ENCODE assay signal across 18 cellular contexts in the genomic region with DNA sequence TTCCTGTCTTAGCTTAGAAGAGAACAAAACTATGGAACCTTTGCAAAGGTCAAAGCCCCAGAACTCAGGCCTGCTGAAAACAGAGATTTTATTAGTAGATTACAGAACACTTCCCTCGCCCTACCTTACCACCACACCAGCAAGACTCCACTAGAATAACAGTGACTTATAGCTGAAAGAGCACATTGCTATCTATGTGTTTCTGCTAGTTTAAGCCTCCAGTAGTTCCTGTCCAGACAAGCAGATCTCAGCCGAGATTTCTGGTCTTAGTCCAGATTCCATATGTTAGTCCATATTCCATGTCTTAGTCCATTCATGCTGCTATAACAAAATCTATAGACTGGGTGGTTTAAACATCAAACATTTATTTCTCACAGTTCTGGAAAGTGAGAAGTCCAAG.
A peak's percentile ranks its signal among the peaks of the same experiment; 100 is the strongest.
DNase-seq lines count a peak whose midpoint lies in the region; ATAC-seq, FAIRE-seq and TF ChIP-seq lines count a peak whose summit lies in the region.
"Had no signal": no experiment of that assay in that cellular context is flagged by ENCODE, and none has a peak within 500 bp of the region (broad histone marks: within the 10 kb centered on the region; RNA-seq: fewer than 3 reads in every experiment).

No MANE protein-coding gene starts in this region.

- H4K20me1 ChIP-seq in GM23338 (replicated peaks; ENCODE audit: insufficient read depth) = no peaks in the 10 kb centered on the region
- H4K20me1 ChIP-seq: BLaER1 had no signal

- no peaks in the 10 kb centered on the region for H3K27me3 ChIP-seq in GM23338 (ENCODE audit: insufficient read depth)
- no peaks in the 10 kb centered on the region for H3K27me3 ChIP-seq in bronchial epithelial cell (ENCODE audit: control insufficient read depth, insufficient read depth, low read length)
- H3K27me3 ChIP-seq in neuronal stem cell (ENCODE audit: control insufficient read depth in 3 of 3, insufficient read depth in 3 of 3, low read depth in 1 of 3, low read length in 3 of 3) = no peaks in the 10 kb centered on the region
- H3K27me3 ChIP-seq: BLaER1 had no signal

- H3K27ac Mint-ChIP-seq in GM23338 = no peak overlapping the region
- H3K27ac Mint-ChIP-seq in WTC11 = no peak overlapping the region; the same call in 1 of the 2 replicates
- H3K27ac Mint-ChIP-seq: CD4-positive, alpha-beta memory T cell had no signal

- no CpG with 5 or more reads among the region's 2 CpGs for WGBS in neuronal stem cell (ENCODE audit: extremely low coverage in 2 of 2, insufficient read length in 2 of 2, insufficient replicate concordance in 1 of 2), 2 donors

- ATAC-seq in GM23338 = no peak
- peak; percentile 92 for ATAC-seq in esophagus mucosa
- ATAC-seq in WTC11 = no peak; the same call in 1 of the 2 replicates
- no peak for ATAC-seq in GM19463 (IDR thresholded peaks at IDR 0.05; ENCODE audit: unreplicated experiment)

- peaks cover 7% of the 10 kb centered on the region; the same call in 1 of the 3 replicates for H3K4me1 Mint-ChIP-seq in GM23338
- H3K4me1 Mint-ChIP-seq in WTC11 = peaks cover 9% of the 10 kb centered on the region
- H3K4me1 Mint-ChIP-seq: CD14-positive monocyte; CD4-positive, alpha-beta memory T cell had no signal

- H2AFZ ChIP-seq in GM23338 (peak overlapping the region; percentile 25; the same call in 1 of the 2 replicates), neuronal stem cell (ENCODE audit: low read length) (peak overlapping the region; percentile 52)

- TF ChIP-seq CTCF in GM23338 (conservative IDR thresholded peaks at IDR 0.05; ENCODE audit: low read depth in 2 of 2) (no peak), bronchial epithelial cell (IDR thresholded peaks at IDR 0.05; ENCODE audit: insufficient read depth, low read length, severe bottlenecking) (no peak), WTC11 (IDR thresholded peaks at IDR 0.05) (no peak)

- peaks cover 0 to 3% of the 10 kb centered on the region in 2 donors for H3K9me3 ChIP-seq in neuronal stem cell (replicated peaks in 1 of 2; ENCODE audit: control insufficient read depth in 2 of 2, insufficient read depth in 1 of 2, low read depth in 1 of 2, low read length in 2 of 2)
- H3K9me3 ChIP-seq: BLaER1 had no signal

- H2BK12ac ChIP-seq in neuronal stem cell (ENCODE audit: low read length) = no peak overlapping the region

- H2BK15ac ChIP-seq in neuronal stem cell (ENCODE audit: low read length) = no peak overlapping the region

- H2BK5ac ChIP-seq in neuronal stem cell (ENCODE audit: low read length) = no peak overlapping the region

- H3K23ac ChIP-seq in neuronal stem cell (ENCODE audit: low read depth, low read length, poor library complexity) = no peak overlapping the region

- CTCF ChIA-PET in WTC11 (lab: Charles Lee) = interaction anchor here (0.6 to 1.1 kb wide), 3 partner anchors 8 to 44 kb away, joined by 3 to 10 read pairs (median 3); no protein-coding TSS in a partner anchor

- H3K27me3 Mint-ChIP-seq in GM23338 (ENCODE audit: insufficient read depth, low read depth, poor library complexity) = peaks cover 2% of the 10 kb centered on the region
- H3K27me3 Mint-ChIP-seq in WTC11 (ENCODE audit: low read depth) = no peaks in the 10 kb centered on the region
- H3K27me3 Mint-ChIP-seq: CD4-positive, alpha-beta memory T cell had no signal

- no peak overlapping the region for H3K14ac ChIP-seq in neuronal stem cell (ENCODE audit: low read length)

- H3K4me3 ChIP-seq in GM23338 (no peak overlapping the region), bronchial epithelial cell (ENCODE audit: low read depth, low read length) (no peak overlapping the region), neuronal stem cell (ENCODE audit: low read length in 2 of 2) (no peak overlapping the region)
- H3K4me3 ChIP-seq: BLaER1 had no signal

- DNase-seq in GM23338 (ENCODE audit: low spot score) (no peak), bronchial epithelial cell (ENCODE audit: low read depth) (peak; percentile 61), neuronal stem cell (ENCODE audit: low spot score) (no peak), WTC11 (ENCODE audit: low spot score) (no peak), LoVo (ENCODE audit: low spot score) (no peak)
- DNase-seq: 8988T; CD4-positive, alpha-beta memory T cell; DMS153; DMS79; GDM1; GOT3; H9 had no signal

- no peak overlapping the region for H2BK120ac ChIP-seq in neuronal stem cell (ENCODE audit: low read depth, low read length)

- peaks cover 2% of the 10 kb centered on the region; the same call in 2 of the 3 replicates for H3K9me3 Mint-ChIP-seq in GM23338
- peaks cover 10% of the 10 kb centered on the region for H3K9me3 Mint-ChIP-seq in WTC11
- H3K9me3 Mint-ChIP-seq: H9 had no signal

- no peak overlapping the region for H2AK5ac ChIP-seq in neuronal stem cell (ENCODE audit: low read depth, low read length)

- H3F3A ChIP-seq in GM23338 (replicated peaks; ENCODE audit: low read depth) = no peaks in the 10 kb centered on the region

- H4K91ac ChIP-seq in neuronal stem cell (ENCODE audit: low read depth, low read length, poor library complexity) = no peak overlapping the region

- no peak overlapping the region for H3K27ac ChIP-seq in GM23338 (ENCODE audit: low read depth)
- no peak overlapping the region for H3K27ac ChIP-seq in neuronal stem cell (replicated peaks; ENCODE audit: low read length)
- H3K27ac ChIP-seq: BLaER1 had no signal

- POLR2A ChIA-PET in WTC11 (lab: Charles Lee) = no interaction called here

- no peaks in the 10 kb centered on the region for H3K79me2 ChIP-seq in GM23338 (replicated peaks; ENCODE audit: insufficient read depth)

- FAIRE-seq in bronchial epithelial cell (lab: Jason Lieb, UNC) = no peak
- FAIRE-seq: GM12892, GM18507 had no signal

- H3K36me3 ChIP-seq in GM23338 (ENCODE audit: insufficient read depth) (no peaks in the 10 kb centered on the region; the same call in 1 of the 2 replicates), bronchial epithelial cell (ENCODE audit: control insufficient read depth, insufficient read depth, low read length) (no peaks in the 10 kb centered on the region), neuronal stem cell (replicated peaks in 1 of 2; ENCODE audit: control insufficient read depth in 2 of 2, insufficient read depth in 2 of 2, low read length in 2 of 2) (no peaks in the 10 kb centered on the region)
- H3K36me3 ChIP-seq: BLaER1 had no signal

- no peak overlapping the region for H4K8ac ChIP-seq in neuronal stem cell (ENCODE audit: low read depth, low read length)

- H3K4ac ChIP-seq in neuronal stem cell (ENCODE audit: low read length) = no peak overlapping the region

- H3K36me3 Mint-ChIP-seq in GM23338 (ENCODE audit: low read depth) = no peaks in the 10 kb centered on the region
- H3K36me3 Mint-ChIP-seq in WTC11 = no peaks in the 10 kb centered on the region
- H3K36me3 Mint-ChIP-seq: CD14-positive monocyte; CD4-positive, alpha-beta memory T cell had no signal

- H3K4me3 Mint-ChIP-seq in GM23338 = no peak overlapping the region
- H3K4me3 Mint-ChIP-seq in WTC11 = no peak overlapping the region
- H3K4me3 Mint-ChIP-seq: CD14-positive monocyte; CD4-positive, alpha-beta memory T cell; H9 had no signal

- no peaks in the 10 kb centered on the region for H3K79me1 ChIP-seq in neuronal stem cell (ENCODE audit: low read depth, low read length)

- H3K9ac ChIP-seq in neuronal stem cell (ENCODE audit: low read depth, low read length, poor library complexity) = no peak overlapping the region
- H3K9ac ChIP-seq: BLaER1 had no signal

- H3K4me2 ChIP-seq in GM23338 (no peak overlapping the region), neuronal stem cell (ENCODE audit: insufficient read depth, low read length, poor library complexity, severe bottlenecking) (no peak overlapping the region)
- H3K4me2 ChIP-seq: BLaER1 had no signal

- 0 out of 2 replicates have a peak, but pooled peaks cover 6% of the 10 kb centered on the region for H3K9me2 ChIP-seq in GM23338 (ENCODE audit: insufficient read depth)

- no peak overlapping the region for H3K18ac ChIP-seq in neuronal stem cell (ENCODE audit: low read length)

- no peaks in the 10 kb centered on the region for H3K4me1 ChIP-seq in GM23338 (ENCODE audit: insufficient read depth)
- no peaks in the 10 kb centered on the region for H3K4me1 ChIP-seq in neuronal stem cell (ENCODE audit: control insufficient read depth in 2 of 2, insufficient read depth in 1 of 2, low read depth in 1 of 2, low read length in 2 of 2)
- H3K4me1 ChIP-seq: BLaER1 had no signal

TF ChIP-seq in GM23338, 12 proteins besides CTCF, POLR2A, EP300 and RAD21 (continues in another document):
- TF ChIP-seq NANOG (IDR thresholded peaks at IDR 0.05; ENCODE audit: borderline replicate concordance) (no peak), CREB1 (CRISPR knock-in tag; IDR thresholded peaks at IDR 0.05; ENCODE audit: low read depth) (no peak), POLR2AphosphoS5 (IDR thresholded peaks at IDR 0.05; ENCODE audit: low read depth) (no peak), EZH2 (IDR thresholded peaks at IDR 0.05; ENCODE audit: low read depth, unreplicated experiment) (no peak)

TF ChIP-seq in WTC11, 78 proteins besides CTCF, POLR2A, EP300 and RAD21 (continues in another document):
- TF ChIP-seq GTF2I (CRISPR knock-in tag; conservative IDR thresholded peaks at IDR 0.05) (no peak), GRHL2 (CRISPR knock-in tag; IDR thresholded peaks at IDR 0.05; ENCODE audit: insufficient replicate concordance, severe bottlenecking) (no peak)
- TF ChIP-seq, protein P1, sequence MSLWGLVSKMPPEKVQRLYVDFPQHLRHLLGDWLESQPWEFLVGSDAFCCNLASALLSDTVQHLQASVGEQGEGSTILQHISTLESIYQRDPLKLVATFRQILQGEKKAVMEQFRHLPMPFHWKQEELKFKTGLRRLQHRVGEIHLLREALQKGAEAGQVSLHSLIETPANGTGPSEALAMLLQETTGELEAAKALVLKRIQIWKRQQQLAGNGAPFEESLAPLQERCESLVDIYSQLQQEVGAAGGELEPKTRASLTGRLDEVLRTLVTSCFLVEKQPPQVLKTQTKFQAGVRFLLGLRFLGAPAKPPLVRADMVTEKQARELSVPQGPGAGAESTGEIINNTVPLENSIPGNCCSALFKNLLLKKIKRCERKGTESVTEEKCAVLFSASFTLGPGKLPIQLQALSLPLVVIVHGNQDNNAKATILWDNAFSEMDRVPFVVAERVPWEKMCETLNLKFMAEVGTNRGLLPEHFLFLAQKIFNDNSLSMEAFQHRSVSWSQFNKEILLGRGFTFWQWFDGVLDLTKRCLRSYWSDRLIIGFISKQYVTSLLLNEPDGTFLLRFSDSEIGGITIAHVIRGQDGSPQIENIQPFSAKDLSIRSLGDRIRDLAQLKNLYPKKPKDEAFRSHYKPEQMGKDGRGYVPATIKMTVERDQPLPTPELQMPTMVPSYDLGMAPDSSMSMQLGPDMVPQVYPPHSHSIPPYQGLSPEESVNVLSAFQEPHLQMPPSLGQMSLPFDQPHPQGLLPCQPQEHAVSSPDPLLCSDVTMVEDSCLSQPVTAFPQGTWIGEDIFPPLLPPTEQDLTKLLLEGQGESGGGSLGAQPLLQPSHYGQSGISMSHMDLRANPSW (CRISPR knock-in tag; conservative IDR thresholded peaks at IDR 0.05; ENCODE audit: low read depth) = no peak
